ENCODE assay signal across 8 cellular contexts in genomic region chr9:129626079-129626943, GRCh38. TPM values are rescaled to one million over a fixed set of nuclear protein-coding genes. Genes with fewer than 3 reads are reported as not detected.
DNase-seq lines count a peak whose midpoint lies in the region; ATAC-seq and TF ChIP-seq lines count a peak whose summit lies in the region.

TSS of gene NTMT1 (plus strand) at chr9:129626163. CDS start at chr9:129632704, 6,541 bp downstream.

- H3K4me3 ChIP-seq in right cardiac atrium (ENCODE audit: low read length) = peak within 1 kb of the TSS; percentile 68
- H3K4me3 ChIP-seq in rectal smooth muscle tissue (ENCODE audit: low read length) = peak within 1 kb of the TSS; percentile 90
- H3K4me3 ChIP-seq in aorta (ENCODE audit: low read length in 2 of 2) = peak within 1 kb of the TSS; percentile 53 to 64

- H3K9me3 ChIP-seq in right cardiac atrium (ENCODE audit: control insufficient read depth, low read length) (no peaks in the 10 kb centered on the region), aorta (ENCODE audit: control insufficient read depth, low read length) (no peaks in the 10 kb centered on the region)

- no peaks in the 10 kb centered on the region for H3K27me3 ChIP-seq in right cardiac atrium (ENCODE audit: control insufficient read depth, insufficient read depth)
- no peaks in the 10 kb centered on the region for H3K27me3 ChIP-seq in rectal smooth muscle tissue (ENCODE audit: control insufficient read depth, insufficient read depth, low read length)
- no peaks in the 10 kb centered on the region for H3K27me3 ChIP-seq in aorta (ENCODE audit: control insufficient read depth in 1 of 2, insufficient read depth in 2 of 2, low read length in 1 of 2)

- under 1% methylated on average over 67 of the region's 67 CpGs for WGBS in right cardiac atrium
- 0% methylated on average over 61 to 67 of the region's 67 CpGs for WGBS in aorta, 2 donors

- in situ Hi-C loops in GM13976 (cut with MboI; ENCODE audit: low sequenced_read_pairs, unreplicated experiment) = no loop called here

- peaks cover 6% of the 10 kb centered on the region for H3K4me1 ChIP-seq in right cardiac atrium (ENCODE audit: control insufficient read depth, insufficient read depth, low read length)
- no peaks in the 10 kb centered on the region for H3K4me1 ChIP-seq in rectal smooth muscle tissue (ENCODE audit: control insufficient read depth, insufficient read depth, low read length)
- no peaks in the 10 kb centered on the region for H3K4me1 ChIP-seq in aorta (ENCODE audit: control insufficient read depth in 1 of 2, insufficient read depth in 2 of 2, low read length in 2 of 2)

- peak; percentile 96 for DNase-seq in GM13976 (ENCODE audit: low spot score)
- DNase-seq in NCI-H1417 treated with DMSO at 0.1 percent for 48 hours (lab: John Stamatoyannopoulos, UW) = peak; percentile 24
- DNase-seq in right cardiac atrium = peak; percentile 88 to 96 (median 95)
- peak; percentile 91 to 96 for DNase-seq in aorta

- intact Hi-C loops in T-helper 2 cell treated with Interferon-gamma antibody and Interleukin-4, amounts not matched to agents 100 ng/mL and 5 ng/mL, for 36 hours (cut with micrococcal nuclease) = loop anchor here (1.0 to 5.0 kb wide), 3 partner anchors 16 to 545 kb away; partner anchors contain the start of genes ASB6 and DOLPP1
- intact Hi-C loops in right cardiac atrium (cut with DNase I) = no loop called here
- intact Hi-C loops in aorta (cut with DNase I) = no loop called here

- ATAC-seq in HG02763 (IDR thresholded peaks at IDR 0.05; ENCODE audit: unreplicated experiment) (peak; percentile 82), right cardiac atrium (peak; percentile 92 to 94), aorta (ENCODE audit: low FRiP score) (peak; percentile 97)

- H3K27ac ChIP-seq in angular gyrus (ENCODE audit: low read depth, low read length) (peak within 1 kb of the TSS; percentile 87), right cardiac atrium (ENCODE audit: low read length) (peak within 1 kb of the TSS; percentile 79), rectal smooth muscle tissue (ENCODE audit: low read depth, low read length) (peak within 1 kb of the TSS; percentile 93), aorta (ENCODE audit: low read depth in 1 of 2, low read length in 2 of 2) (peak within 1 kb of the TSS; percentile 16 to 88)

- H3K36me3 ChIP-seq in rectal smooth muscle tissue (ENCODE audit: control insufficient read depth, insufficient read depth, low read length) (no peaks in the 10 kb centered on the region), aorta (ENCODE audit: control insufficient read depth in 1 of 2, insufficient read depth in 2 of 2, low read length in 1 of 2) (no peaks in the 10 kb centered on the region)

- no peak for TF ChIP-seq CTCF in GM13976 (IDR thresholded peaks at IDR 0.05; ENCODE audit: borderline replicate concordance, control extremely low read depth, extremely low read depth, insufficient read depth, missing control alignments)

- peak within 1 kb of the TSS; percentile 95 for H3K9ac ChIP-seq in rectal smooth muscle tissue (ENCODE audit: low read length)

RNA-seq across cellular contexts. Expression of gene NTMT1, which starts in this region (rescaled TPM):
- total RNA-seq in T-helper 2 cell treated with Interferon-gamma antibody and Interleukin-4, amounts not matched to agents 100 ng/mL and 5 ng/mL, for 36 hours = 34.4 and 38.6 TPM in 2 replicates
- total RNA-seq in right cardiac atrium = 10 to 100 TPM; 45.0 to 55.2 (median 48.6) TPM
- 78.1 TPM for polyA plus RNA-seq in right cardiac atrium
- total RNA-seq in aorta = 10 to 100 TPM; 22.7 to 25.6 TPM
- 10 to 100 TPM; 34.3 to 41.1 TPM for polyA plus RNA-seq in aorta

Comparison
In these comparisons a context has a peak if more than half of its experiments do, and no peak if none do; other contexts are left out.
1. Peak in every context shown above with its lines: DNase-seq, ATAC-seq, H3K4me3 ChIP-seq and H3K27ac ChIP-seq.
2. DNase-seq: peak in every context shown above with its lines; median percentile 96 in GM13976; 95 in right cardiac atrium; 94 in aorta; 24 in NCI-H1417 treated with DMSO at 0.1 percent for 48 hours.